In the genomic region with DNA sequence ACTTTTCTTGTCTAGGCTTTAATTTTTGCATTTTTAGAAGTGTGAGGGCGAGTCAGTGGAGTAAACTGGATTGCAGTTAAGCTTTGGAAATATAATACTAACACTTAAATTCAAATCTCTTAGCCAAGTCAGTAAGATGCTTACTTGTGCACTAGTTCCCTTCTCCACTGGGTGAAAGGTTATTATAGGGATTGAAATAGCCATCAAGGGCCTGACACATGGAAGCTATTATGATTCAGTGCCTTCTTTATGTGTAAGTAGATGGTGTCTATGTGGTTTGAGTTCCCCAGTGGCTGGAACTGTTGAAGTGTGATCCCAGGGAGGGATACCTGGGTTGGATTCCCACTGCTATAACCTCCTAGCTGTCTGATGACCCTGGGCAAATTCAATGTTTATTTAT, we compare ENCODE assay signal across 25 cellular contexts. TPM values are rescaled to one million over a fixed set of nuclear protein-coding genes. Genes with fewer than 3 reads are reported as not detected.
DNase-seq lines count a peak whose midpoint lies in the region; ATAC-seq and TF ChIP-seq lines count a peak whose summit lies in the region.
"Had no signal": no experiment of that assay in that cellular context is flagged by ENCODE, and none has a peak within 500 bp of the region (broad histone marks: within the 10 kb centered on the region; RNA-seq: fewer than 3 reads in every experiment).

No MANE protein-coding gene starts in this region.

- in situ Hi-C loops in GM23248 (cut with MboI), result no loop called here

- no peaks in the 10 kb centered on the region for H3K36me3 ChIP-seq in GM23248 (ENCODE audit: low read depth)

- no peaks in the 10 kb centered on the region for H4K20me1 ChIP-seq in GM23248 (ENCODE audit: insufficient read depth)
- H4K20me1 ChIP-seq: BLaER1 had no signal

- H3K79me2 ChIP-seq in GM23248 (ENCODE audit: insufficient read depth), result no peaks in the 10 kb centered on the region

- H3K9ac ChIP-seq in GM23248, result no peak overlapping the region
- H3K9ac ChIP-seq: BLaER1 had no signal

- no peak overlapping the region for H3K27ac ChIP-seq in GM23248
- H3K27ac ChIP-seq: A549, BLaER1, PC-9, SJSA1 had no signal

- no peak overlapping the region for H2AFZ ChIP-seq in GM23248
- H2AFZ ChIP-seq: PC-9 had no signal

- H3K4me2 ChIP-seq in GM23248 (ENCODE audit: unreplicated experiment), result no peak overlapping the region
- H3K4me2 ChIP-seq: A549, BLaER1, PC-9 had no signal

- H3K9me3 ChIP-seq in GM23248 (ENCODE audit: low read depth), result no peaks in the 10 kb centered on the region
- H3K9me3 ChIP-seq: A549, BLaER1, SJSA1 had no signal

- WGBS in GM23248 (ENCODE audit: low coverage in 1 of 2, low lambda C conversion rate in 2 of 2, missing lambda C conversion rate in 2 of 2), 2 experiments, result 94 to 97% methylated on average over 1 of the region's 1 CpG

- no peak overlapping the region for H3K4me3 ChIP-seq in AG10803 (ENCODE audit: low read length)
- H3K4me3 ChIP-seq in GM23248, result no peak overlapping the region
- H3K4me3 ChIP-seq: A549, BLaER1, PC-9, SJSA1 had no signal

- H3K27me3 ChIP-seq in GM23248 (replicated peaks; ENCODE audit: insufficient read depth), result no peaks in the 10 kb centered on the region
- H3K27me3 ChIP-seq: BLaER1, SJSA1 had no signal

- TF ChIP-seq CTCF in AG10803 (conservative IDR thresholded peaks at IDR 0.05; ENCODE audit: low read length), result no peak

- H3K4me1 ChIP-seq in GM23248 (ENCODE audit: insufficient read depth), result no peaks in the 10 kb centered on the region
- H3K4me1 ChIP-seq: A549, SJSA1 had no signal

- H3K9me2 ChIP-seq in GM23248 (ENCODE audit: insufficient read depth), result no peaks in the 10 kb centered on the region

- DNase-seq in AG10803 (ENCODE audit: low read depth) (peak; percentile 33), GM23248 (peak; percentile 38), fibroblast of peridontal ligament (ENCODE audit: extremely low read depth) (peak; percentile 85), stromal cell of bone marrow (ENCODE audit: low read depth) (peak; percentile 32), AG08396 (ENCODE audit: low spot score) (no peak), DMS114 treated with DMSO at 0.1 percent for 48 hours (lab: John Stamatoyannopoulos, UW; ENCODE audit: unreplicated experiment) (no peak)
- DNase-seq: CD4-positive, CD25-positive, alpha-beta regulatory T cell; KBM-7; MV-4-11; NCI-H1436 treated with DMSO at 0.1 percent for 48 hours; NCI-H187 treated with DMSO at 0.1 percent for 48 hours; NCI-H446; NCI-H524 treated with DMSO at 0.1 percent for 48 hours; NCI-H774; NK-92 treated with Interleukin-12 subunit alpha and Interleukin-12 subunit beta, amount 100 ng/mL, for 24 hours; PC-9; Right ventricle myocardium superior; RPMI8226 had no signal

- H3F3A ChIP-seq in GM23248 (ENCODE audit: insufficient read depth), result no peaks in the 10 kb centered on the region

- ATAC-seq in HG03025 (IDR thresholded peaks at IDR 0.05; ENCODE audit: low FRiP score, unreplicated experiment), result no peak
- ATAC-seq: A549, HCT116 had no signal

RNA-seq across cellular contexts. Expression of gene DMRTA2, which starts 24.7 kb away (rescaled TPM):
- total RNA-seq in GM23248 (2014; rRNA removed; shearing (Covaris generic)), result not detected in 2 replicates
- not detected in 2 replicates for polyA plus RNA-seq in GM23248 (2016; fragmentation: Nextera tagmentation; extraction: Ambion mirVana)
- total RNA-seq: CD4-positive, CD25-positive, alpha-beta regulatory T cell; LHCN-M2; MCF 10A; PC-9; Right ventricle myocardium superior had no signal
- polyA plus RNA-seq: CD4-positive, CD25-positive, alpha-beta regulatory T cell had no signal

Comparison
In these comparisons a context has a peak if more than half of its experiments do, and no peak if none do; other contexts are left out.
1. DNase-seq: peak in AG10803 (single experiment), GM23248 (single experiment), fibroblast of peridontal ligament (single experiment) and stromal cell of bone marrow (single experiment); none in AG08396 (single experiment) and DMS114 treated with DMSO at 0.1 percent for 48 hours (single experiment).